In the genomic region with DNA sequence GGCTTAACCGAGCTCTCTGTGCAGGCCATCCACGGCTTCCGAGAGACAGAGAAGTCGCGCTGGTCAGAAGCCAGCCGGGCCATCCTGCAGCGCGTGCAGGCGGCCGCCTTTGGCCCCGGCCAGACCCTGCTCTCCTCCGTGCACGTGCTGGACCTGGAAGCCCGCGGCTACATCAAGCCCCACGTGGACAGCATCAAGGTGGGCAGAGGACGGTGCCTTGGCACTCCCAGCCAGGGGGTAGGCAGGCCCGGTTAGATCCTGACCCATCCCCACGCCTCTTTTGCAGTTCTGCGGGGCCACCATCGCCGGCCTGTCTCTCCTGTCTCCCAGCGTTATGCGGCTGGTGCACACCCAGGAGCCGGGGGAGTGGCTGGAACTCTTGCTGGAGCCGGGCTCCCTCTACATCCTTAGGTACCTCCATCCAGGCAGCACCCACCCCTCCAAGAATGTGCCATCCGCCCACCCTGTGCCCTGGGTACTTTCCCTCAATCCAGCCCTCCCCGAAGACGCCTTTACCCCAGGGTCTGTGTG, we compare ENCODE assay signal across 10 cellular contexts. TPM values are rescaled to one million over a fixed set of nuclear protein-coding genes. Genes with fewer than 3 reads are reported as not detected.
DNase-seq lines count a peak whose midpoint lies in the region; ATAC-seq and TF ChIP-seq lines count a peak whose summit lies in the region.
"Had no signal": no experiment of that assay in that cellular context is flagged by ENCODE, and none has a peak within 500 bp of the region (broad histone marks: within the 10 kb centered on the region; RNA-seq: fewer than 3 reads in every experiment).

No MANE protein-coding gene starts in this region.

- intact Hi-C loops in Caco-2 (cut with micrococcal nuclease; ENCODE audit: unreplicated experiment) (no loop called here), psoas muscle (cut with DNase I) (loop anchor here in 1 of 2 donors (10.0 kb wide), 2 partner anchors 371 to 689 kb away; partner anchors contain the start of genes HSD11B1L and MICOS13), body of pancreas (cut with DNase I) (no loop called here)

- no peaks in the 10 kb centered on the region; the same call in 1 of the 2 replicates for H3K36me3 ChIP-seq in Caco-2 (ENCODE audit: control insufficient read depth, insufficient read depth, low read length)
- peaks cover 15% of the 10 kb centered on the region for H3K36me3 ChIP-seq in OCI-LY1 (ENCODE audit: insufficient read depth, low read length)
- H3K36me3 ChIP-seq in psoas muscle (ENCODE audit: insufficient read depth in 1 of 2, low read depth in 1 of 2) = peaks cover 0 to 20% of the 10 kb centered on the region in 2 donors
- H3K36me3 ChIP-seq in body of pancreas (replicated peaks in 1 of 2; ENCODE audit: insufficient read depth in 1 of 2, low read depth in 2 of 2) = no peaks in the 10 kb centered on the region

- POLR2A ChIA-PET in Caco-2 (lab: Charles Lee) = interaction anchor here (0.6 kb wide), 1 partner anchor 13 kb away, joined by 3 read pairs; the partner anchor contains the start of gene CLPP

- H3K9ac ChIP-seq in OCI-LY1 (ENCODE audit: low read length) = peak overlapping the region; percentile 60; the same call in 1 of the 2 replicates

- no peak for TF ChIP-seq CTCF in Caco-2 (IDR thresholded peaks at IDR 0.05; ENCODE audit: insufficient read depth in 1 of 2, low read depth in 1 of 2, low read length in 1 of 2, severe bottlenecking in 1 of 2, unreplicated experiment in 1 of 2)
- no peak for TF ChIP-seq CTCF in OCI-LY1 (IDR thresholded peaks at IDR 0.05; ENCODE audit: low read length)
- no peak for TF ChIP-seq CTCF in epithelial cell of proximal tubule (conservative IDR thresholded peaks at IDR 0.05; ENCODE audit: low read depth, low read length)
- no peak for TF ChIP-seq CTCF in psoas muscle (IDR thresholded peaks at IDR 0.05)
- TF ChIP-seq CTCF in body of pancreas (IDR thresholded peaks at IDR 0.05) = no peak

- ATAC-seq in psoas muscle (no peak), body of pancreas (no peak), HG03469 (IDR thresholded peaks at IDR 0.05; ENCODE audit: unreplicated experiment) (no peak), GM19351 (IDR thresholded peaks at IDR 0.05; ENCODE audit: unreplicated experiment) (no peak)

- H3K27ac Mint-ChIP-seq in Caco-2 (ENCODE audit: unreplicated experiment) = peak overlapping the region; percentile 99

- H3K27me3 ChIP-seq in Caco-2 (replicated peaks; ENCODE audit: control insufficient read depth, insufficient read depth, low read length) = no peaks in the 10 kb centered on the region
- no peaks in the 10 kb centered on the region for H3K27me3 ChIP-seq in OCI-LY1 (ENCODE audit: insufficient read depth, low read length)
- no peaks in the 10 kb centered on the region for H3K27me3 ChIP-seq in psoas muscle (ENCODE audit: insufficient read depth in 3 of 3, low read length in 2 of 3)
- H3K27me3 ChIP-seq in body of pancreas = no peaks in the 10 kb centered on the region

- no peaks in the 10 kb centered on the region for H3F3A ChIP-seq in OCI-LY1 (ENCODE audit: insufficient read depth, low read length)

- 63 to 70% (median 69%) methylated on average over 29 of the region's 29 CpGs for WGBS in psoas muscle, 3 donors
- WGBS in body of pancreas, 2 donors = 80 to 97% methylated on average over 6 to 28 of the region's 29 CpGs

- no peaks in the 10 kb centered on the region for H3K79me2 ChIP-seq in OCI-LY1 (ENCODE audit: insufficient read depth, low read length)

- H3K4me3 ChIP-seq in Caco-2 (ENCODE audit: low read depth, low read length) (peak overlapping the region; percentile 68; the same call in 1 of the 2 replicates), OCI-LY1 (ENCODE audit: low read depth, low read length, poor library complexity, severe bottlenecking) (peak overlapping the region; percentile 69), epithelial cell of proximal tubule (ENCODE audit: low read depth, low read length) (peak overlapping the region; percentile 63), psoas muscle (peak overlapping the region; percentile 90), body of pancreas (no peak overlapping the region)

- peaks cover 63% of the 10 kb centered on the region for H3K36me3 Mint-ChIP-seq in Caco-2 (ENCODE audit: insufficient read depth, unreplicated experiment)
- H3K36me3 Mint-ChIP-seq: activated CD8-positive, alpha-beta memory T cell treated with anti-CD3 and anti-CD28 coated beads, Interleukin-2, amount 10 ng/mL, durations not matched to agents 7 days and 5 days had no signal

- H3K4me1 Mint-ChIP-seq in Caco-2 (ENCODE audit: low read depth, unreplicated experiment) = peaks cover 6% of the 10 kb centered on the region

- peak overlapping the region; percentile 78 for H3K4me2 ChIP-seq in OCI-LY1 (ENCODE audit: low read length)

- peak overlapping the region; percentile 96 for H3K4me3 Mint-ChIP-seq in Caco-2 (ENCODE audit: unreplicated experiment)

- no peaks in the 10 kb centered on the region for H3K9me2 ChIP-seq in OCI-LY1 (ENCODE audit: low read depth, low read length)

- no peak overlapping the region for H2AFZ ChIP-seq in OCI-LY1 (ENCODE audit: low read length)

- no peaks in the 10 kb centered on the region for H4K20me1 ChIP-seq in OCI-LY1 (ENCODE audit: insufficient read depth, low read length)

- CTCF ChIA-PET in Caco-2 (lab: Charles Lee) = no interaction called here

- peaks cover 32% of the 10 kb centered on the region for H3K4me1 ChIP-seq in Caco-2
- peaks cover 19% of the 10 kb centered on the region for H3K4me1 ChIP-seq in OCI-LY1 (ENCODE audit: insufficient read depth, low read length, severe bottlenecking)
- peaks cover 5% of the 10 kb centered on the region for H3K4me1 ChIP-seq in psoas muscle
- H3K4me1 ChIP-seq in body of pancreas = peaks cover 6% of the 10 kb centered on the region

- no peaks in the 10 kb centered on the region for H3K27me3 Mint-ChIP-seq in Caco-2 (ENCODE audit: insufficient read depth, unreplicated experiment)
- H3K27me3 Mint-ChIP-seq: activated CD8-positive, alpha-beta memory T cell treated with anti-CD3 and anti-CD28 coated beads, Interleukin-2, amount 10 ng/mL, durations not matched to agents 7 days and 5 days; naive thymus-derived CD8-positive, alpha-beta T cell had no signal

- H3K9me3 ChIP-seq in Caco-2 (no peaks in the 10 kb centered on the region), OCI-LY1 (ENCODE audit: low read length) (no peaks in the 10 kb centered on the region), psoas muscle (no peaks in the 10 kb centered on the region), body of pancreas (no peaks in the 10 kb centered on the region)

- DNase-seq in Caco-2 (no peak), epithelial cell of proximal tubule (ENCODE audit: low read depth) (no peak), psoas muscle (no peak), body of pancreas (no peak), GOT3 (lab: John Stamatoyannopoulos, UW) (no peak)
- DNase-seq: activated CD8-positive, alpha-beta memory T cell treated with anti-CD3 and anti-CD28 coated beads, Interleukin-2, amount 10 ng/mL, durations not matched to agents 7 days and 5 days had no signal

- no peaks in the 10 kb centered on the region for H3K9me3 Mint-ChIP-seq in Caco-2 (ENCODE audit: unreplicated experiment)
- H3K9me3 Mint-ChIP-seq: naive thymus-derived CD8-positive, alpha-beta T cell had no signal

- H3K27ac ChIP-seq in OCI-LY1 (ENCODE audit: low read depth, low read length, poor library complexity, severe bottlenecking) = peak overlapping the region; percentile 58
- no peak overlapping the region for H3K27ac ChIP-seq in psoas muscle
- H3K27ac ChIP-seq in body of pancreas = peak overlapping the region in 2 of 4 donors; percentile 95 to 97

- TF ChIP-seq POLR2A in body of pancreas (IDR thresholded peaks at IDR 0.05) = no peak

- no TSS peak for BruUV-seq in Caco-2 (replicated peaks; lab: Mats Ljungman, UMichigan)

RNA-seq across cellular contexts. Expression of gene PSPN, which starts 1.5 kb away (rescaled TPM):
- total RNA-seq in Caco-2 (2022) (2.9 and 3.4 TPM in 2 replicates), epithelial cell of proximal tubule (0.58 and 5.2 TPM in 2 replicates), psoas muscle (1 to 10 TPM in 1 of 4 donors, under 1 TPM in 3; 0.55 to 1.0 (median 0.65) TPM), body of pancreas (1 to 10 TPM in 1 of 2 donors, under 1 TPM in 1; 0.52 to 8.6 TPM)
- 1 to 10 TPM in 1 of 3 donors, under 1 TPM in 2; 0.34 to 1.3 (median 0.78) TPM for polyA plus RNA-seq in psoas muscle

RNA-seq across cellular contexts. Expression of gene ALKBH7, which starts 1.6 kb away (rescaled TPM):
- total RNA-seq in Caco-2 (2022) (55.5 and 70.0 TPM in 2 replicates), epithelial cell of proximal tubule (56.4 and 80.7 TPM in 2 replicates), psoas muscle (100 to 1,000 TPM in 2 of 4 donors, 10 to 100 TPM in 2; 72.3 to 120 (median 96.8) TPM), body of pancreas (10 to 100 TPM; 41.2 to 64.6 TPM)
- 100 to 1,000 TPM in 1 of 3 donors, 10 to 100 TPM in 2; 71.5 to 114 (median 99.5) TPM for polyA plus RNA-seq in psoas muscle

RNA-seq across cellular contexts. Expression of gene CLPP, which starts 12.9 kb away (rescaled TPM):
- 86.8 and 93.5 TPM in 2 replicates for total RNA-seq in Caco-2 (2022)
- 102 and 237 TPM in 2 replicates for total RNA-seq in epithelial cell of proximal tubule
- total RNA-seq in psoas muscle = 100 to 1,000 TPM in 3 of 4 donors, 10 to 100 TPM in 1; 82.0 to 121 (median 116) TPM
- 100 to 1,000 TPM; 101 to 140 (median 121) TPM for polyA plus RNA-seq in psoas muscle
- 10 to 100 TPM; 32.3 to 62.8 TPM for total RNA-seq in body of pancreas

RNA-seq across cellular contexts. Expression of gene GTF2F1, which starts 18.7 kb away (rescaled TPM):
- total RNA-seq in Caco-2 (2022) (66.6 and 77.4 TPM in 2 replicates), epithelial cell of proximal tubule (42.1 and 42.2 TPM in 2 replicates), psoas muscle (10 to 100 TPM; 23.7 to 37.0 (median 33.3) TPM), body of pancreas (10 to 100 TPM; 37.4 to 51.1 TPM)
- 10 to 100 TPM; 33.8 to 60.0 (median 42.8) TPM for polyA plus RNA-seq in psoas muscle

RNA-seq across cellular contexts. Expression of gene ACER1, which starts 40.8 kb away (rescaled TPM):
- not detected in 2 replicates for total RNA-seq in Caco-2 (2022)
- total RNA-seq in epithelial cell of proximal tubule = not detected in 2 replicates
- not detected for total RNA-seq in psoas muscle
- polyA plus RNA-seq in psoas muscle = not detected
- not detected for total RNA-seq in body of pancreas

Comparison
In these comparisons a context has a peak if more than half of its experiments do, and no peak if none do; other contexts are left out.
1. H3K4me3 ChIP-seq: peak in Caco-2 (single experiment), OCI-LY1 (single experiment), epithelial cell of proximal tubule (single experiment) and psoas muscle (single experiment); none in body of pancreas (0 of 2).